9 cellular contexts compared by ENCODE assay signal in genomic region chr1:75787524-75787923, GRCh38. TPM values are rescaled to one million over a fixed set of nuclear protein-coding genes. Genes with fewer than 3 reads are reported as not detected.
DNase-seq lines count a peak whose midpoint lies in the region; ATAC-seq, FAIRE-seq and TF ChIP-seq lines count a peak whose summit lies in the region.
"Had no signal": no experiment of that assay in that cellular context is flagged by ENCODE, and none has a peak within 500 bp of the region (broad histone marks: within the 10 kb centered on the region; RNA-seq: fewer than 3 reads in every experiment).

No MANE protein-coding gene starts in this region.

- no peak for FAIRE-seq in GM12891 (lab: Jason Lieb, UNC)

- peak overlapping the region; percentile 96 for H3K4me3 Mint-ChIP-seq in CD8-positive, alpha-beta T cell
- H3K4me3 Mint-ChIP-seq in endothelial cell (ENCODE audit: unreplicated experiment) = peak overlapping the region; percentile 99

- H2AFZ ChIP-seq in OCI-LY3 (ENCODE audit: low read depth, low read length) = no peak overlapping the region

- H3K4me3 ChIP-seq in CD8-positive, alpha-beta T cell (ENCODE audit: low read depth, low read length) = peak overlapping the region; percentile 73
- peak overlapping the region; percentile 92 for H3K4me3 ChIP-seq in OCI-LY3 (ENCODE audit: low read length)
- peak overlapping the region in 1 of 2 experiments; percentile 74 for H3K4me3 ChIP-seq in neutrophil (ENCODE audit: low read depth in 1 of 2, low read length in 1 of 2)

- peak overlapping the region; percentile 97 for H3K27ac Mint-ChIP-seq in CD8-positive, alpha-beta T cell
- peak overlapping the region; percentile 18 for H3K27ac Mint-ChIP-seq in endothelial cell (ENCODE audit: unreplicated experiment)

- H4K20me1 ChIP-seq in OCI-LY3 (ENCODE audit: insufficient read depth, low read length) = peaks cover 49% of the 10 kb centered on the region

- H3K27me3 Mint-ChIP-seq in CD8-positive, alpha-beta T cell (ENCODE audit: low read depth) = no peaks in the 10 kb centered on the region
- peaks cover 7% of the 10 kb centered on the region for H3K27me3 Mint-ChIP-seq in endothelial cell (ENCODE audit: unreplicated experiment)

- H3K27ac ChIP-seq in CD8-positive, alpha-beta T cell (ENCODE audit: low read depth, low read length) = peak overlapping the region; percentile 69
- H3K27ac ChIP-seq in OCI-LY3 (ENCODE audit: low read length) (peak overlapping the region; percentile 98), neutrophil (peak overlapping the region; percentile 87)

- peaks cover 58% of the 10 kb centered on the region for H3K36me3 Mint-ChIP-seq in CD8-positive, alpha-beta T cell
- peaks cover 13% of the 10 kb centered on the region for H3K36me3 Mint-ChIP-seq in endothelial cell (ENCODE audit: low read depth, unreplicated experiment)

- no peak for TF ChIP-seq CTCF in CD8-positive, alpha-beta T cell (IDR thresholded peaks at IDR 0.05)
- TF ChIP-seq CTCF in OCI-LY3 (IDR thresholded peaks at IDR 0.05; ENCODE audit: low read depth, low read length) (no peak), endothelial cell (IDR thresholded peaks at IDR 0.05; ENCODE audit: unreplicated experiment) (no peak), neutrophil (IDR thresholded peaks at IDR 0.05) (no peak)

- H3K4me1 ChIP-seq in CD8-positive, alpha-beta T cell (ENCODE audit: insufficient read depth, low read length) = peaks cover 49% of the 10 kb centered on the region
- H3K4me1 ChIP-seq in OCI-LY3 (ENCODE audit: low read length) = peaks cover 20% of the 10 kb centered on the region
- H3K4me1 ChIP-seq in neutrophil (ENCODE audit: control insufficient read depth in 1 of 2, insufficient read depth in 1 of 2, low read depth in 1 of 2, low read length in 1 of 2) = peaks cover 40 to 41% of the 10 kb centered on the region in 2 experiments

- POLR2A ChIA-PET in CD8-positive, alpha-beta T cell (lab: Charles Lee) = interaction anchor here (1.5 kb wide), 1 partner anchor 25 kb away, joined by 3 read pairs; no protein-coding TSS in a partner anchor

- in situ Hi-C loops in G401 (cut with HindIII; ENCODE audit: low sequenced_read_pairs) = no loop called here

- no peak for TF ChIP-seq POLR2A in GM12891 (IDR thresholded peaks at IDR 0.05; ENCODE audit: low read depth, low read length)

- no peak for ATAC-seq in CD8-positive, alpha-beta T cell
- no peak for ATAC-seq in GM21528 (IDR thresholded peaks at IDR 0.05; ENCODE audit: low FRiP score, unreplicated experiment)

- H3K9ac ChIP-seq in OCI-LY3 (ENCODE audit: low read length) = peak overlapping the region; percentile 99

- H3K4me1 Mint-ChIP-seq in CD8-positive, alpha-beta T cell (ENCODE audit: low read depth) = peaks cover 68% of the 10 kb centered on the region
- peaks cover 30% of the 10 kb centered on the region for H3K4me1 Mint-ChIP-seq in endothelial cell (ENCODE audit: unreplicated experiment)

- intact Hi-C loops in CD8-positive, alpha-beta T cell (cut with DNase I, micrococcal nuclease) = loop anchor here (2.0 to 5.0 kb wide), 6 partner anchors 1055 to 1991 kb away; partner anchors contain the start of genes FPGT (in 2 of the 2), LRRIQ3 (in 2 of the 2), ZZZ3 (in 2 of the 2) and CRYZ (in 1 of the 2)

- H3K4me2 ChIP-seq in OCI-LY3 (ENCODE audit: low read length) = peak overlapping the region; percentile 99

- H3K9me3 Mint-ChIP-seq in CD8-positive, alpha-beta T cell = no peaks in the 10 kb centered on the region
- no peaks in the 10 kb centered on the region for H3K9me3 Mint-ChIP-seq in endothelial cell (ENCODE audit: unreplicated experiment)

- peaks cover 72% of the 10 kb centered on the region for H3K79me2 ChIP-seq in OCI-LY3 (ENCODE audit: low read length)

- CTCF ChIA-PET in CD8-positive, alpha-beta T cell (lab: Charles Lee) = no interaction called here

- DNase-seq in CD8-positive, alpha-beta T cell = no peak
- no peak for DNase-seq in endothelial cell (ENCODE audit: low spot score)
- no peak for DNase-seq in occipital lobe (lab: John Stamatoyannopoulos, UW)
- DNase-seq in GM12891 (ENCODE audit: insufficient read length, low spot score) = no peak
- no peak for DNase-seq in G401 (ENCODE audit: low spot score)
- DNase-seq: T1000 had no signal

- H3K36me3 ChIP-seq in CD8-positive, alpha-beta T cell (ENCODE audit: insufficient read depth, low read length) = peaks cover 34% of the 10 kb centered on the region
- H3K36me3 ChIP-seq in OCI-LY3 (replicated peaks; ENCODE audit: low read depth, low read length) = peaks cover 53% of the 10 kb centered on the region
- peaks cover 33% of the 10 kb centered on the region for H3K36me3 ChIP-seq in neutrophil

- no peaks in the 10 kb centered on the region for H3K27me3 ChIP-seq in CD8-positive, alpha-beta T cell (ENCODE audit: insufficient read depth, low read length)
- H3K27me3 ChIP-seq in OCI-LY3 (ENCODE audit: low read depth, low read length) (no peaks in the 10 kb centered on the region), neutrophil (no peaks in the 10 kb centered on the region)

- no peaks in the 10 kb centered on the region for H3K9me3 ChIP-seq in CD8-positive, alpha-beta T cell (ENCODE audit: low read length)
- H3K9me3 ChIP-seq in OCI-LY3 (ENCODE audit: insufficient read depth, low read length) = no peaks in the 10 kb centered on the region
- no peaks in the 10 kb centered on the region for H3K9me3 ChIP-seq in neutrophil

TF ChIP-seq in GM12891, 5 proteins besides CTCF, POLR2A, EP300 and RAD21:
- TF ChIP-seq SPI1 (IDR thresholded peaks at IDR 0.05; ENCODE audit: low read depth, low read length) (no peak), TAF1 (IDR thresholded peaks at IDR 0.05; ENCODE audit: low read depth, low read length) (no peak), POLR2AphosphoS5 (IDR thresholded peaks at IDR 0.05; ENCODE audit: low read depth, low read length) (no peak), POU2F2 (IDR thresholded peaks at IDR 0.05; ENCODE audit: low read depth, low read length) (no peak), PAX5 (IDR thresholded peaks at IDR 0.05; ENCODE audit: insufficient read depth, low read length, severe bottlenecking) (no peak)
TF ChIP-seq in GM12891: peak in this region for 0.

RNA-seq across cellular contexts. Expression of gene RABGGTB, which starts 1.5 kb away (rescaled TPM):
- 100 to 1,000 TPM; 186 to 193 TPM for total RNA-seq in CD8-positive, alpha-beta T cell
- 49.2 TPM for total RNA-seq in endothelial cell (ENCODE audit: unreplicated experiment)
- total RNA-seq in occipital lobe = 90.2 TPM
- 96.4 TPM for polyA plus RNA-seq in GM12891 (2012; ENCODE audit: low read depth, missing spikeins)
- 67.6 and 109 TPM in 2 replicates for total RNA-seq in G401 (2014; rRNA removed; shearing (Covaris generic))

RNA-seq across cellular contexts. Expression of gene MSH4, which starts 9.2 kb away (rescaled TPM):
- total RNA-seq in CD8-positive, alpha-beta T cell = under 1 TPM in 1 of 2 experiments, not detected in 1; 0.08 TPM
- total RNA-seq in endothelial cell (ENCODE audit: unreplicated experiment) (0.44 TPM), occipital lobe (1.6 TPM)
- polyA plus RNA-seq in GM12891 (2012; ENCODE audit: low read depth, missing spikeins) = 0.03 TPM
- not detected in 2 replicates for total RNA-seq in G401 (2014; rRNA removed; shearing (Covaris generic))
